ENCODE assay signal across 18 cellular contexts in genomic region chr6:1670711-1671462, GRCh38.
DNase-seq lines count a peak whose midpoint lies in the region; ATAC-seq and FAIRE-seq lines count a peak whose summit lies in the region.
"Had no signal": no experiment of that assay in that cellular context is flagged by ENCODE, and none has a peak within 500 bp of the region (broad histone marks: within the 10 kb centered on the region; RNA-seq: fewer than 3 reads in every experiment).

No MANE protein-coding gene starts in this region.

- H3K36me3 Mint-ChIP-seq in memory B cell = no peaks in the 10 kb centered on the region
- peaks cover 5% of the 10 kb centered on the region for H3K36me3 Mint-ChIP-seq in activated naive CD8-positive, alpha-beta T cell treated with anti-CD3 and anti-CD28 coated beads for 36 hours

- DNase-seq in EH (ENCODE audit: low read depth) = peak; percentile 91
- peak; percentile 38 for DNase-seq in HTR-8/SVneo (ENCODE audit: insufficient read length, low spot score)
- DNase-seq in astrocyte of the hippocampus (ENCODE audit: low read depth, low spot score) = peak; percentile 62
- no peak for DNase-seq in memory B cell (ENCODE audit: low spot score in 2 of 2)
- DNase-seq in activated naive CD8-positive, alpha-beta T cell treated with anti-CD3 and anti-CD28 coated beads for 36 hours = no peak
- DNase-seq in NCI-H748 treated with DMSO at 0.1 percent for 48 hours (lab: John Stamatoyannopoulos, UW) = no peak
- DNase-seq in activated naive CD4-positive, alpha-beta T cell (lab: John Stamatoyannopoulos, UW) = no peak
- DNase-seq: activated CD4-positive, CD25-positive, alpha-beta regulatory T cell; activated naive CD4-positive, alpha-beta T cell treated with anti-CD3 and anti-CD28 coated beads for 36 hours; AML-193; DMS53; midbrain; NCI-H1048; OCI-M1; ovary; spleen had no signal

- no peaks in the 10 kb centered on the region for H3K9me3 Mint-ChIP-seq in memory B cell
- H3K9me3 Mint-ChIP-seq in activated naive CD8-positive, alpha-beta T cell treated with anti-CD3 and anti-CD28 coated beads for 36 hours = no peaks in the 10 kb centered on the region
- H3K9me3 Mint-ChIP-seq: activated naive CD4-positive, alpha-beta T cell treated with anti-CD3 and anti-CD28 coated beads for 36 hours had no signal

- no peak for FAIRE-seq in HTR-8/SVneo (lab: Jason Lieb, UNC)
- FAIRE-seq: endometrium had no signal

- ATAC-seq in memory B cell (ENCODE audit: low read depth) (peak; percentile 39), GM18870 (IDR thresholded peaks at IDR 0.05; ENCODE audit: unreplicated experiment) (no peak)

- no peak overlapping the region for H3K4me3 Mint-ChIP-seq in memory B cell
- no peak overlapping the region for H3K4me3 Mint-ChIP-seq in activated naive CD8-positive, alpha-beta T cell treated with anti-CD3 and anti-CD28 coated beads for 36 hours
- H3K4me3 Mint-ChIP-seq: activated naive CD4-positive, alpha-beta T cell treated with anti-CD3 and anti-CD28 coated beads for 36 hours had no signal

- H3K27me3 Mint-ChIP-seq in memory B cell = no peaks in the 10 kb centered on the region
- no peaks in the 10 kb centered on the region for H3K27me3 Mint-ChIP-seq in activated naive CD8-positive, alpha-beta T cell treated with anti-CD3 and anti-CD28 coated beads for 36 hours

- H3K27ac Mint-ChIP-seq in memory B cell = no peak overlapping the region
- H3K27ac Mint-ChIP-seq in activated naive CD8-positive, alpha-beta T cell treated with anti-CD3 and anti-CD28 coated beads for 36 hours = no peak overlapping the region
- H3K27ac Mint-ChIP-seq: activated naive CD4-positive, alpha-beta T cell treated with anti-CD3 and anti-CD28 coated beads for 36 hours had no signal

- no peaks in the 10 kb centered on the region for H3K4me1 Mint-ChIP-seq in memory B cell
- peaks cover 4% of the 10 kb centered on the region for H3K4me1 Mint-ChIP-seq in activated naive CD8-positive, alpha-beta T cell treated with anti-CD3 and anti-CD28 coated beads for 36 hours

Comparison
In these comparisons a context has a peak if more than half of its experiments do, and no peak if none do; other contexts are left out.
1. DNase-seq: peak in EH (single experiment), HTR-8/SVneo (single experiment) and astrocyte of the hippocampus (single experiment); none in memory B cell (0 of 2), activated naive CD8-positive, alpha-beta T cell treated with anti-CD3 and anti-CD28 coated beads for 36 hours (single experiment), NCI-H748 treated with DMSO at 0.1 percent for 48 hours (single experiment) and activated naive CD4-positive, alpha-beta T cell (0 of 4).